8 cellular contexts compared by ENCODE assay signal in the genomic region with DNA sequence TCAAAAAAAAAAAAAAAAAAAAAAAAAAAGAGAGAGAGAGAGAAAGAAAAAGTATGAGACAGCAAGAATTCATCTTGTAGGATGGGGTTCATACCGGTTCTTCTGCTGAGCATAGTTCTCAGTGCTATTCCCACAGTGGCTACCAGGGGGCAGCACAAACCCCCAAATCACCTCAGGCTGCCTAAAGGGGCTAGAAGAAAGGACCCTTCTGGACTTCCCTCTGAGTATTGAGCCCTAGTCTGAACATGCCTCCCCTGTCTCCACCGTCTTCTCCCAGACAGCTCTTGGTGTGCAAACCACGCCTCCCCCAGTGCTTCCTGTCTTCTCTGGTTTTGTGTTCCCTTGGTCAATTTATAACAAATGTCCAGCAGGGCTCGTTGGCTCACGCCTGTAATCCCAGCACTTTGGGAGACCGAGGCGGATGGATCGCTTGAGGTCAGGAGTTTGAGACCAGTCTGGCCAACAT. TPM values are rescaled to one million over a fixed set of nuclear protein-coding genes. Genes with fewer than 3 reads are reported as not detected.
DNase-seq lines count a peak whose midpoint lies in the region; ATAC-seq and TF ChIP-seq lines count a peak whose summit lies in the region.

No MANE protein-coding gene starts in this region.

- DNase-seq in Right ventricle myocardium inferior (ENCODE audit: missing footprints), result no peak
- no peak for DNase-seq in cardiac septum (ENCODE audit: low spot score)
- DNase-seq in NCI-H1092 (lab: John Stamatoyannopoulos, UW), result peak; percentile 77
- peak; percentile 65 for DNase-seq in SW480 (ENCODE audit: low spot score)
- DNase-seq in activated naive CD8-positive, alpha-beta T cell treated with anti-CD3 and anti-CD28 coated beads, Interleukin-2, amount 50 U/mL, for 16 hours (ENCODE audit: low read depth, low spot score), result peak; percentile 37
- DNase-seq in left ventricle myocardium inferior, result peak; percentile 61
- DNase-seq in sciatic nerve (ENCODE audit: low spot score), result peak; percentile 84

- no peaks in the 10 kb centered on the region for H3K9me3 ChIP-seq in left ventricle myocardium inferior (replicated peaks)

- intact Hi-C loops in Right ventricle myocardium inferior (cut with DNase I), result loop anchor here (1.0 kb wide), 1 partner anchor 139 kb away; no protein-coding TSS in a partner anchor
- intact Hi-C loops in cardiac septum (cut with DNase I), result no loop called here
- intact Hi-C loops in left ventricle myocardium inferior (cut with micrococcal nuclease), result no loop called here
- intact Hi-C loops in sciatic nerve (cut with DNase I), result loop anchor here (5.0 kb wide), 1 partner anchor 142 kb away; the partner anchor contains the start of gene GPR84

- H3K4me3 ChIP-seq in left ventricle myocardium inferior, result no peak overlapping the region

- TF ChIP-seq CTCF in left ventricle myocardium inferior (IDR thresholded peaks at IDR 0.05; ENCODE audit: borderline replicate concordance), result peak; percentile 83

- peak; percentile 66 for ATAC-seq in Right ventricle myocardium inferior
- ATAC-seq in sciatic nerve, result peak; percentile 74
- ATAC-seq in HG03025 (IDR thresholded peaks at IDR 0.05; ENCODE audit: low FRiP score, unreplicated experiment), result no peak

- H3K27ac ChIP-seq in left ventricle myocardium inferior (replicated peaks), result no peak overlapping the region

- peaks cover 29% of the 10 kb centered on the region for H3K4me1 ChIP-seq in left ventricle myocardium inferior

- peaks cover 27% of the 10 kb centered on the region for H3K27me3 ChIP-seq in left ventricle myocardium inferior (ENCODE audit: low read depth)

- H3K36me3 ChIP-seq in left ventricle myocardium inferior, result no peaks in the 10 kb centered on the region

RNA-seq across cellular contexts. Expression of gene SMUG1, which starts 31.3 kb away (rescaled TPM):
- 17.6 TPM for total RNA-seq in Right ventricle myocardium inferior
- 15.3 TPM for total RNA-seq in cardiac septum
- 16.2 TPM for total RNA-seq in left ventricle myocardium inferior
- total RNA-seq in sciatic nerve, result 25.3 TPM

RNA-seq across cellular contexts. Expression of gene CBX5, which starts 59.8 kb away (rescaled TPM):
- total RNA-seq in Right ventricle myocardium inferior (43.0 TPM), cardiac septum (39.5 TPM), left ventricle myocardium inferior (44.1 TPM), sciatic nerve (77.9 TPM)

Comparison
In these comparisons a context has a peak if more than half of its experiments do, and no peak if none do; other contexts are left out.
1. DNase-seq: peak in NCI-H1092 (single experiment), SW480 (single experiment), activated naive CD8-positive, alpha-beta T cell treated with anti-CD3 and anti-CD28 coated beads, Interleukin-2, amount 50 U/mL, for 16 hours (single experiment), left ventricle myocardium inferior (single experiment) and sciatic nerve (single experiment); none in Right ventricle myocardium inferior (single experiment) and cardiac septum (single experiment).
2. intact Hi-C loops: an anchor here in Right ventricle myocardium inferior (1.0 kb wide) and sciatic nerve (5.0 kb wide); none called in cardiac septum and left ventricle myocardium inferior.